1 cellular context compared by ENCODE assay signal in the genomic region with DNA sequence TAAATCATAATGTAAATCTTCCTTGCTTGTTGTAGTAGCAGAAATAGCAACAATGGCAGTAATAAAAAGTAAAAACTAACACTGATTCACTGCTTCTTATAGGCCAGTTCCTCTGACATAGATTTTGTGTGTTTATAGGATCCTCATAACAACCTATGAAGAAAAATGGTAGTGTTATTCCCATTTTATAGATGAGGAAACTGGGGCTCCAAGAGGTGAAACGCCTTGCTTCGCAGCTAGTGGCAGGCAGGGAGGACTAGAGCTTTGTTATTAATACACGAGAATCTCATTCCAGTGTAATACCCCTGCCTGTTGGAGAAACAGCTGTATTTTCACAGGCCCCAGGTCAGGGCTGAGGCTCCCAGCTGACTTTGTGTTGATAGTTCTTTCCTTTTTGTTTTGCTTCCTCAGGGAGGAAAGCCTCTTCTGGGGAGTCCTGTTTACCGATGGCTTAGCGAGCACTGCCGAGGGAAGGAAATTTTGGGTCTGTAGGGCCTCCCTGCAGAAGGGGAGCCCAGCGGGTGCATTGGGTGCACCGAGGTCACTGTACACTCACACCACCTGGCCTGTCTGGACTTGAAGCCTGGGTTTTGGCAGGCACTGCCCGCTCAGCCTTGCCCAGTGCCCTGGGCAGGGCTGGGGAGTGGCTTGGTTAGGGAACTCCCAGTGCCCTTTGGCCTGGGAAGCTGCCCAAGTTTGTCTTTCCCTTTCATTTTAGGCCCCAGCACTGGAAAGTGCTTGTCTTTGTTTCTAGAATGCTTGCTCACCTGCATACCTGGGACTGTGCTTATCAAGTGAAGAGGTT.
TF ChIP-seq lines count a peak whose summit lies in the region.

No MANE protein-coding gene starts in this region.

TF ChIP-seq in GM23338, 12 proteins besides CTCF, POLR2A, EP300 and RAD21 (continued from another document):
- TF ChIP-seq, protein P1, sequence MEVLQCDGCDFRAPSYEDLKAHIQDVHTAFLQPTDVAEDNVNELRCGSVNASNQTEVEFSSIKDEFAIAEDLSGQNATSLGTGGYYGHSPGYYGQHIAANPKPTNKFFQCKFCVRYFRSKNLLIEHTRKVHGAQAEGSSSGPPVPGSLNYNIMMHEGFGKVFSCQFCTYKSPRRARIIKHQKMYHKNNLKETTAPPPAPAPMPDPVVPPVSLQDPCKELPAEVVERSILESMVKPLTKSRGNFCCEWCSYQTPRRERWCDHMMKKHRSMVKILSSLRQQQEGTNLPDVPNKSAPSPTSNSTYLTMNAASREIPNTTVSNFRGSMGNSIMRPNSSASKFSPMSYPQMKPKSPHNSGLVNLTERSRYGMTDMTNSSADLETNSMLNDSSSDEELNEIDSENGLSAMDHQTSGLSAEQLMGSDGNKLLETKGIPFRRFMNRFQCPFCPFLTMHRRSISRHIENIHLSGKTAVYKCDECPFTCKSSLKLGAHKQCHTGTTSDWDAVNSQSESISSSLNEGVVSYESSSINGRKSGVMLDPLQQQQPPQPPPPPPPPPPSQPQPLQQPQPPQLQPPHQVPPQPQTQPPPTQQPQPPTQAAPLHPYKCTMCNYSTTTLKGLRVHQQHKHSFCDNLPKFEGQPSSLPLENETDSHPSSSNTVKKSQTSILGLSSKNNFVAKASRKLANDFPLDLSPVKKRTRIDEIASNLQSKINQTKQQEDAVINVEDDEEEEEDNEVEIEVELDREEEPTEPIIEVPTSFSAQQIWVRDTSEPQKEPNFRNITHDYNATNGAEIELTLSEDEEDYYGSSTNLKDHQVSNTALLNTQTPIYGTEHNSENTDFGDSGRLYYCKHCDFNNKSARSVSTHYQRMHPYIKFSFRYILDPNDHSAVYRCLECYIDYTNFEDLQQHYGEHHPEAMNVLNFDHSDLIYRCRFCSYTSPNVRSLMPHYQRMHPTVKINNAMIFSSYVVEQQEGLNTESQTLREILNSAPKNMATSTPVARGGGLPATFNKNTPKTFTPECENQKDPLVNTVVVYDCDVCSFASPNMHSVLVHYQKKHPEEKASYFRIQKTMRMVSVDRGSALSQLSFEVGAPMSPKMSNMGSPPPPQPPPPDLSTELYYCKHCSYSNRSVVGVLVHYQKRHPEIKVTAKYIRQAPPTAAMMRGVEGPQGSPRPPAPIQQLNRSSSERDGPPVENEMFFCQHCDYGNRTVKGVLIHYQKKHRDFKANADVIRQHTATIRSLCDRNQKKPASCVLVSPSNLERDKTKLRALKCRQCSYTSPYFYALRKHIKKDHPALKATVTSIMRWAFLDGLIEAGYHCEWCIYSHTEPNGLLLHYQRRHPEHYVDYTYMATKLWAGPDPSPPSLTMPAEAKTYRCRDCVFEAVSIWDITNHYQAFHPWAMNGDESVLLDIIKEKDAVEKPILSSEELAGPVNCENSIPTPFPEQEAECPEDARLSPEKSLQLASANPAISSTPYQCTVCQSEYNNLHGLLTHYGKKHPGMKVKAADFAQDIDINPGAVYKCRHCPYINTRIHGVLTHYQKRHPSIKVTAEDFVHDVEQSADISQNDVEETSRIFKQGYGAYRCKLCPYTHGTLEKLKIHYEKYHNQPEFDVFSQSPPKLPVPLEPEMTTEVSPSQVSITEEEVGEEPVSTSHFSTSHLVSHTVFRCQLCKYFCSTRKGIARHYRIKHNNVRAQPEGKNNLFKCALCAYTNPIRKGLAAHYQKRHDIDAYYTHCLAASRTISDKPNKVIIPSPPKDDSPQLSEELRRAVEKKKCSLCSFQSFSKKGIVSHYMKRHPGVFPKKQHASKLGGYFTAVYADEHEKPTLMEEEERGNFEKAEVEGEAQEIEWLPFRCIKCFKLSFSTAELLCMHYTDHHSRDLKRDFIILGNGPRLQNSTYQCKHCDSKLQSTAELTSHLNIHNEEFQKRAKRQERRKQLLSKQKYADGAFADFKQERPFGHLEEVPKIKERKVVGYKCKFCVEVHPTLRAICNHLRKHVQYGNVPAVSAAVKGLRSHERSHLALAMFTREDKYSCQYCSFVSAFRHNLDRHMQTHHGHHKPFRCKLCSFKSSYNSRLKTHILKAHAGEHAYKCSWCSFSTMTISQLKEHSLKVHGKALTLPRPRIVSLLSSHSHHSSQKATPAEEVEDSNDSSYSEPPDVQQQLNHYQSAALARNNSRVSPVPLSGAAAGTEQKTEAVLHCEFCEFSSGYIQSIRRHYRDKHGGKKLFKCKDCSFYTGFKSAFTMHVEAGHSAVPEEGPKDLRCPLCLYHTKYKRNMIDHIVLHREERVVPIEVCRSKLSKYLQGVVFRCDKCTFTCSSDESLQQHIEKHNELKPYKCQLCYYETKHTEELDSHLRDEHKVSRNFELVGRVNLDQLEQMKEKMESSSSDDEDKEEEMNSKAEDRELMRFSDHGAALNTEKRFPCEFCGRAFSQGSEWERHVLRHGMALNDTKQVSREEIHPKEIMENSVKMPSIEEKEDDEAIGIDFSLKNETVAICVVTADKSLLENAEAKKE (CRISPR knock-in tag; IDR thresholded peaks at IDR 0.05), result no peak
- no peak for TF ChIP-seq ZNF114 (CRISPR knock-in tag; IDR thresholded peaks at IDR 0.05)
- no peak for TF ChIP-seq CREB1 (CRISPR knock-in tag; IDR thresholded peaks at IDR 0.05; ENCODE audit: low read depth)
- TF ChIP-seq ZNF331 (CRISPR knock-in tag; IDR thresholded peaks at IDR 0.05; ENCODE audit: low read depth), result no peak
- TF ChIP-seq REST (IDR thresholded peaks at IDR 0.05; ENCODE audit: unreplicated experiment), result no peak
